ENCODE assay signal across 29 cellular contexts in the genomic region with DNA sequence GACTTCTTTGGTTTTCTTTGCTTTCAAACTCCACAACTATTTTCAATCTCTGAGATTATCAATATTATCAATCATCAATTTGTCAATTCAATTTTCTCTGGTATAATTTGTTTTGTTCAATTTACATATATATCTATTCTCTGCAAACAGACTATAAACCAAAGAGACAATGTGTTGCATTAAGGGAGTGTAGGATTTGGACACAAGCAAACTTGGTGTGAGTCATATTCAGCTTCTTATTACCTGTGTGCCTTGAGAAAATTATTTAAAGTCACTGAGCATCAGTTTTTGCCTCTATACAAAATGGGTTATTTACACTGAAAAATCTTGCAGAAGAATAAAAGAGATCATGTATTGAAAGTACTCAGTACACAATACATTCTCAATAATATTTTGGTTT.
"Had no signal": no experiment of that assay in that cellular context is flagged by ENCODE, and none has a peak within 500 bp of the region (broad histone marks: within the 10 kb centered on the region; RNA-seq: fewer than 3 reads in every experiment).

No MANE protein-coding gene starts in this region.

- DNase-seq: stimulated activated CD4-positive, alpha-beta T cell treated with anti-CD3 and anti-CD28 coated beads, Interleukin-2, amount 100 ng/mL, for 48 hours; stimulated activated CD4-positive, alpha-beta T cell treated with anti-CD3 and anti-CD28 coated beads, Interleukin-4, amount 100 ng/mL, for 1 hour; stimulated activated CD4-positive, alpha-beta T cell treated with anti-CD3 and anti-CD28 coated beads, Interleukin-4, amount 100 ng/mL, for 24 hours; stimulated activated CD4-positive, alpha-beta T cell treated with anti-CD3 and anti-CD28 coated beads, Interleukin-4, amount 100 ng/mL, for 4 hours; stimulated activated CD8-positive, alpha-beta memory T cell treated with anti-CD3 and anti-CD28 coated beads, Interleukin-4, amount 100 ng/mL, for 48 hours; stimulated activated naive B cell treated with anti-CD40 and anti-IgM and Interleukin-4, amounts not matched to agents 10 μg/mL and 1 μg/mL and 100 μg/mL, for 72 hours; stimulated activated naive CD4-positive, alpha-beta T cell; stimulated activated naive CD4-positive, alpha-beta T cell treated with Interleukin-2 at 50 U/mL for 16 hours; stimulated activated naive CD8-positive, alpha-beta T cell treated with anti-CD3 and anti-CD28 coated beads, Interleukin-15, amount 100 ng/mL, for 72 hours; stimulated activated naive CD8-positive, alpha-beta T cell treated with anti-CD3 and anti-CD28 coated beads, Interleukin-15, Interleukin-2, amounts not matched to agents 100 U/mL and 50 U/mL, for 24 hours; stomach; substantia nigra; testis; thyroid gland; tibial artery; transverse colon; trophoblast cell; upper lobe of left lung; upper lobe of right lung; uterus had no signal

- H3K27ac Mint-ChIP-seq: stimulated activated effector memory CD8-positive, alpha-beta T cell treated with anti-CD3 and anti-CD28 coated beads, Interleukin-12 subunit alpha, Interleukin-12 subunit beta, amount 100 ng/mL, for 72 hours; stimulated activated memory B cell treated with anti-CD40 and anti-IgM and Interleukin-4, amounts not matched to agents 10 μg/mL and 1 μg/mL and 100 μg/mL, for 72 hours; stimulated activated naive B cell treated with anti-CD40 and anti-IgM and Interleukin-4, amounts not matched to agents 10 μg/mL and 1 μg/mL and 100 μg/mL, for 72 hours; stimulated activated naive CD8-positive, alpha-beta T cell treated with anti-CD3 and anti-CD28 coated beads, Interleukin-15, amount 100 ng/mL, for 72 hours; stimulated activated naive CD8-positive, alpha-beta T cell treated with anti-CD3 and anti-CD28 coated beads, Interleukin-15, Interleukin-2, amounts not matched to agents 100 ng/mL and 50 ng/mL, for 24 hours; type B pancreatic cell had no signal

- H3K9me3 ChIP-seq: stomach, suprapubic skin, testis, thoracic aorta, thyroid gland, tibial artery, tibial nerve, transverse colon, upper lobe of left lung, upper lobe of right lung, uterus, vagina had no signal

- H3K4me3 Mint-ChIP-seq: stimulated activated effector memory CD8-positive, alpha-beta T cell treated with anti-CD3 and anti-CD28 coated beads, Interleukin-12 subunit alpha, Interleukin-12 subunit beta, amount 100 ng/mL, for 72 hours; stimulated activated memory B cell treated with anti-CD40 and anti-IgM and Interleukin-4, amounts not matched to agents 10 μg/mL and 1 μg/mL and 100 μg/mL, for 72 hours; stimulated activated naive B cell treated with anti-CD40 and anti-IgM and Interleukin-4, amounts not matched to agents 10 μg/mL and 1 μg/mL and 100 μg/mL, for 72 hours; stimulated activated naive CD8-positive, alpha-beta T cell treated with anti-CD3 and anti-CD28 coated beads, Interleukin-15, amount 100 ng/mL, for 72 hours; stimulated activated naive CD8-positive, alpha-beta T cell treated with anti-CD3 and anti-CD28 coated beads, Interleukin-15, Interleukin-2, amounts not matched to agents 100 ng/mL and 50 ng/mL, for 24 hours; type B pancreatic cell had no signal

- H3K27ac ChIP-seq: stomach, suprapubic skin, testis, thoracic aorta, thyroid gland, tibial artery, tibial nerve, transverse colon, upper lobe of left lung, upper lobe of right lung, uterus, vagina had no signal

- H3K4me1 Mint-ChIP-seq: stimulated activated memory B cell treated with anti-CD40 and anti-IgM and Interleukin-4, amounts not matched to agents 10 μg/mL and 1 μg/mL and 100 μg/mL, for 72 hours; stimulated activated naive B cell treated with anti-CD40 and anti-IgM and Interleukin-4, amounts not matched to agents 10 μg/mL and 1 μg/mL and 100 μg/mL, for 72 hours had no signal

- ATAC-seq: stimulated activated effector memory CD8-positive, alpha-beta T cell treated with anti-CD3 and anti-CD28 coated beads, Interleukin-12 subunit alpha, Interleukin-12 subunit beta, amount 100 ng/mL, for 72 hours; stimulated activated memory B cell treated with anti-CD40 and anti-IgM and Interleukin-4, amounts not matched to agents 10 μg/mL and 1 μg/mL and 100 μg/mL, for 72 hours; stimulated activated naive B cell treated with anti-CD40 and anti-IgM and Interleukin-4, amounts not matched to agents 10 μg/mL and 1 μg/mL and 100 μg/mL, for 72 hours; stimulated activated naive CD8-positive, alpha-beta T cell treated with anti-CD3 and anti-CD28 coated beads, Interleukin-15, amount 100 ng/mL, for 72 hours; stimulated activated naive CD8-positive, alpha-beta T cell treated with anti-CD3 and anti-CD28 coated beads, Interleukin-15, Interleukin-2, amounts not matched to agents 100 U/mL and 50 U/mL, for 24 hours; upper lobe of right lung had no signal

- H3K36me3 ChIP-seq: stomach, suprapubic skin, thoracic aorta, thyroid gland, tibial artery, tibial nerve, transverse colon, upper lobe of left lung, upper lobe of right lung, uterus, vagina had no signal

- H3K9me3 Mint-ChIP-seq: stimulated activated effector memory CD8-positive, alpha-beta T cell treated with anti-CD3 and anti-CD28 coated beads, Interleukin-12 subunit alpha, Interleukin-12 subunit beta, amount 100 ng/mL, for 72 hours; stimulated activated memory B cell treated with anti-CD40 and anti-IgM and Interleukin-4, amounts not matched to agents 10 μg/mL and 1 μg/mL and 100 μg/mL, for 72 hours; type B pancreatic cell had no signal

- H3K4me3 ChIP-seq: stomach, suprapubic skin, testis, thoracic aorta, thyroid gland, tibial artery, tibial nerve, transverse colon, upper lobe of left lung, upper lobe of right lung, uterus, vagina had no signal

- FAIRE-seq: urothelium cell line had no signal

- H3K4me1 ChIP-seq: stomach, suprapubic skin, testis, tibial artery, tibial nerve, transverse colon, upper lobe of right lung, uterus, vagina had no signal

- H3K27me3 ChIP-seq: stomach, suprapubic skin, testis, thyroid gland, tibial artery, tibial nerve, transverse colon, upper lobe of left lung, upper lobe of right lung, uterus, vagina had no signal

- H3K36me3 Mint-ChIP-seq: stimulated activated effector memory CD8-positive, alpha-beta T cell treated with anti-CD3 and anti-CD28 coated beads, Interleukin-12 subunit alpha, Interleukin-12 subunit beta, amount 100 ng/mL, for 72 hours; stimulated activated memory B cell treated with anti-CD40 and anti-IgM and Interleukin-4, amounts not matched to agents 10 μg/mL and 1 μg/mL and 100 μg/mL, for 72 hours; stimulated activated naive B cell treated with anti-CD40 and anti-IgM and Interleukin-4, amounts not matched to agents 10 μg/mL and 1 μg/mL and 100 μg/mL, for 72 hours; type B pancreatic cell had no signal

- H3K27me3 Mint-ChIP-seq: stimulated activated naive CD8-positive, alpha-beta T cell treated with anti-CD3 and anti-CD28 coated beads, Interleukin-15, amount 100 ng/mL, for 72 hours; stimulated activated naive CD8-positive, alpha-beta T cell treated with anti-CD3 and anti-CD28 coated beads, Interleukin-15, Interleukin-2, amounts not matched to agents 100 ng/mL and 50 ng/mL, for 24 hours; type B pancreatic cell had no signal
